Comparison of ENCODE assay signal across 8 cellular contexts in the genomic region with DNA sequence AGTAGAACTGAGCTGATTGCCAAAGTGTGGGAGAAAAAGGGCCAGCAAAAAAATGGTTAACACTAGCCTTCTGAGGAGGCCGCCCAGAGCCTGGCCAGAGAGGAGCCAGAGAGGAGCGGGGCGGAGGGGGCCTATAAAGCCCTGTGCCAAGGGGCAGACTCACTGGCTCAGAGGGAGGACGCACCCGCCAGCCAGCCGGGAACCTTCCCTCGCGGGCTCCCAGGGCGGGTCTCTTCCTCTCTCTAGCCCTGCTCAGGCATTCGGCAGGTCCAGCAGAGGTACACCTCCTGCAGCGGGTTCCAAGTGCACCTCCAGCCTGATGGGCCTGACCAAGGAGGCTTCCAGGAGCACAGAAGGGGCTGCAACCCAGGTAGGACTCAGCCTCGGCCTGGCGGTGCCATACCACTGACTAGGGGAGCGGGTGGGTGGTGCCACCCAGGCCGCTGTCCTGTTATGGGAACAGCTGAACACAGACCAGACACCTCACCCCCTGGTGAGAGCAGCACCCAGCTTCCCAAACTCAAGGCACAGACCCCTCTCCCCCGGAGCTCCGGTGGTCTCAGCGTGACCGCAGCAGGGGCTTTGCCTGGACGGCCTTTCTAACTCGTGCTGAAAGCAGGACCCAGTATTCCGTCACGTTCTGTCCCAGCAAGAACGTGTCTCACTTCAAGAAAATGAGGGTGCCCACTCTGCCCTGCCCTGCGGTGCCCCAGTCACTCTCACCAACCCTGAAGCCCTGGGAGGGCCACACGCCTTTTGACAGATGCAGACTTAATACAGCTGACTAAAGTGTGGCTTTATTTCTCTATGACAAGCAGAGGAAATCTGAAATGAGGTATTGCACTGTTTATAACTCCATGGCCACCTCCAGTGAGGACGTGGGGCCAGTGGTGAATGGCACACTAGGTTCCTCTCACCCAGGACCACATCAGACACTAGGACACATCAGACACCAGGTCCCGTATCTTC. TPM values are rescaled to one million over a fixed set of nuclear protein-coding genes. Genes with fewer than 3 reads are reported as not detected.
DNase-seq lines count a peak whose midpoint lies in the region; ATAC-seq and TF ChIP-seq lines count a peak whose summit lies in the region.

Gene GPER1, plus strand, starts transcription at position 162 of the 969 bp plus-strand sequence. CDS start 3,616 bp downstream, outside the sequence.

- DNase-seq in ELF-1 (ENCODE audit: low read depth, low spot score) (peak; percentile 64), NCI-H460 (ENCODE audit: extremely low read depth, low read depth) (peak; percentile 39), colonic mucosa (peak; percentile 87), right lobe of liver (peak; percentile 78 to 95 (median 90)), upper lobe of left lung (peak; percentile 54 to 84)

- TF ChIP-seq EP300 in upper lobe of left lung (IDR thresholded peaks at IDR 0.05): no peak

- peak within 1 kb of the TSS; percentile 30 for H3K4me3 ChIP-seq in colonic mucosa
- peak within 1 kb of the TSS; percentile 30 to 57 (median 54) for H3K4me3 ChIP-seq in right lobe of liver
- H3K4me3 ChIP-seq in upper lobe of left lung: peak within 1 kb of the TSS; percentile 38 to 59 (median 50)

- H3K9me3 ChIP-seq in colonic mucosa (no peaks in the 10 kb centered on the region), right lobe of liver (no peaks in the 10 kb centered on the region), upper lobe of left lung (no peaks in the 10 kb centered on the region)

- H3K36me3 ChIP-seq in colonic mucosa (no peaks in the 10 kb centered on the region), right lobe of liver (peaks cover 0 to 7% (median 0%) of the 10 kb centered on the region in 4 donors), upper lobe of left lung (peaks cover 3 to 25% (median 16%) of the 10 kb centered on the region in 4 donors)

- no peaks in the 10 kb centered on the region for H3K4me1 ChIP-seq in colonic mucosa
- H3K4me1 ChIP-seq in right lobe of liver: peaks cover 0 to 30% (median 11%) of the 10 kb centered on the region in 4 donors
- H3K4me1 ChIP-seq in upper lobe of left lung: peaks cover 37 to 53% (median 42%) of the 10 kb centered on the region in 4 donors

- TF ChIP-seq POLR2A in right lobe of liver (IDR thresholded peaks at IDR 0.05): peak; percentile 71
- no peak for TF ChIP-seq POLR2A in upper lobe of left lung (IDR thresholded peaks at IDR 0.05)

- ATAC-seq in right lobe of liver (peak; percentile 79 to 90 (median 85)), upper lobe of left lung (ENCODE audit: low FRiP score in 2 of 2) (peak; percentile 75 to 76), GM18861 (IDR thresholded peaks at IDR 0.05; ENCODE audit: unreplicated experiment) (no peak), HG03565 (IDR thresholded peaks at IDR 0.05; ENCODE audit: unreplicated experiment) (no peak), GM18867 (IDR thresholded peaks at IDR 0.05; ENCODE audit: unreplicated experiment) (no peak)

- H3K9ac ChIP-seq in colonic mucosa (ENCODE audit: low read depth in 2 of 2, low read length in 2 of 2): peak within 1 kb of the TSS; percentile 58 to 71

- intact Hi-C loops in colonic mucosa (cut with DNase I) (loop anchor here (5.0 kb wide), 2 partner anchors 74 to 89 kb away; partner anchors contain the start of gene ZFAND2A), right lobe of liver (cut with DNase I) (loop anchor here in 1 of 2 donors (5.0 kb wide), 1 partner anchor 34 kb away; no protein-coding TSS in a partner anchor)

- WGBS in right lobe of liver (ENCODE audit: insufficient coverage, low coverage, low lambda C conversion rate, missing lambda C conversion rate): 20% methylated on average over 25 of the region's 28 CpGs
- 28 to 44% methylated on average over 11 to 28 of the region's 28 CpGs for WGBS in upper lobe of left lung, 2 donors

- no peak within 1 kb of the TSS for H3K27ac ChIP-seq in colonic mucosa
- H3K27ac ChIP-seq in right lobe of liver: peak within 1 kb of the TSS; percentile 23 to 56 (median 44)
- H3K27ac ChIP-seq in upper lobe of left lung: peak within 1 kb of the TSS; percentile 64 to 77 (median 71)

- H3K27me3 ChIP-seq in colonic mucosa: no peaks in the 10 kb centered on the region
- no peaks in the 10 kb centered on the region for H3K27me3 ChIP-seq in right lobe of liver
- no peaks in the 10 kb centered on the region for H3K27me3 ChIP-seq in upper lobe of left lung

- TF ChIP-seq CTCF in colonic mucosa (IDR thresholded peaks at IDR 0.05) (no peak), right lobe of liver (IDR thresholded peaks at IDR 0.05) (no peak), upper lobe of left lung (IDR thresholded peaks at IDR 0.05) (no peak)

RNA-seq across cellular contexts. Expression of gene GPER1, which starts in this region (rescaled TPM):
- total RNA-seq in NCI-H460 (2014; rRNA removed; shearing (Covaris generic)): 1.9 and 2.3 TPM in 2 replicates
- polyA plus RNA-seq in NCI-H460 (2014; cell fraction: nucleus; rRNA removed): 0.24 and 1.2 TPM in 2 replicates
- total RNA-seq in colonic mucosa (1 to 10 TPM; 5.7 to 8.2 TPM), right lobe of liver (10 to 100 TPM in 4 of 6 experiments, 1 to 10 TPM in 2; 7.0 to 26.4 (median 11.9) TPM), upper lobe of left lung (10 to 100 TPM in 2 of 6 donors, 1 to 10 TPM in 4; 6.5 to 24.7 (median 8.5) TPM)

Comparison
In these comparisons a context has a peak if more than half of its experiments do, and no peak if none do; other contexts are left out.
1. DNase-seq: peak in every context shown above with its lines; median percentile 90 in right lobe of liver; 87 in colonic mucosa; 69 in upper lobe of left lung; 64 in ELF-1; 39 in NCI-H460.
2. ATAC-seq: peak in right lobe of liver (4 of 4) and upper lobe of left lung (2 of 2); none in GM18861 (single experiment), HG03565 (single experiment) and GM18867 (single experiment).
3. Peak in every context shown above with its lines, with median percentiles within 50 percentile points of each other: H3K4me3 ChIP-seq.